17 cellular contexts compared by ENCODE assay signal in the genomic region with DNA sequence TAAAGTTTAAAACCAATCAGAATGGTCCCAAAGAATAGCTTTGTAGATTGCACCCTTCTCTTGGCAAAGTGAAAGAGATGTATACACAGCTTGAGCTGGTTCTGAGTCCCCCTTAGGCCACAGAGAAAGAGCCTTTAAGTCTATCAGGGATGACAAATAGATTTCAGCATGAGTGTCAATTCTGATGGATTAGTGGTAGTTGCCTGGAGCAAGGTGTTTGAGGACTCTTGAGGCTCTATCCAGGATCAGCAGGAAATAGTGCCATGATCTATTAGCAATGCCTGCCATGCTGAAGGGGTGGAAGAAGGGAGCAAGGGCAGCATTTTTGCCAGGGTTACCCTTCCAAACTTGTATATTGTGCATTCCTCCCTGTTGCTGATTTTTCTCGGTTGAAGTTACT.
DNase-seq lines count a peak whose midpoint lies in the region; ATAC-seq, FAIRE-seq and TF ChIP-seq lines count a peak whose summit lies in the region.
"Had no signal": no experiment of that assay in that cellular context is flagged by ENCODE, and none has a peak within 500 bp of the region (broad histone marks: within the 10 kb centered on the region; RNA-seq: fewer than 3 reads in every experiment).

No MANE protein-coding gene starts in this region.

- DNase-seq in DMS53 (lab: John Stamatoyannopoulos, UW) (peak; percentile 40), DMS53 treated with DMSO at 0.1 percent for 48 hours (lab: John Stamatoyannopoulos, UW; ENCODE audit: unreplicated experiment) (no peak), ELF-1 (ENCODE audit: low read depth, low spot score) (peak; percentile 51), H1 (ENCODE audit: low read depth in 1 of 2, low spot score in 2 of 2) (no peak), mesendoderm (peak; percentile 42), NCI-H146 treated with DMSO at 0.1 percent for 48 hours (lab: John Stamatoyannopoulos, UW; ENCODE audit: unreplicated experiment) (no peak)
- DNase-seq: Caco-2; CD8-positive, alpha-beta memory T cell; IMR-90; KBM-7 had no signal

- H3K79me2 ChIP-seq in H1 (ENCODE audit: control insufficient read depth in 1 of 2, insufficient read depth in 2 of 2, low read length in 2 of 2) = no peaks in the 10 kb centered on the region
- H3K79me2 ChIP-seq in mesendoderm (ENCODE audit: control insufficient read depth, insufficient read depth, low read length) = no peaks in the 10 kb centered on the region

- POLR2A ChIA-PET in H1 (lab: Charles Lee; ENCODE audit: partially characterized antibody) = interaction anchor here (0.9 kb wide), 1 partner anchor 9 kb away, joined by 3 read pairs; no protein-coding TSS in a partner anchor

- H3K23me2 ChIP-seq in H1 (ENCODE audit: low read depth, low read length) = no peaks in the 10 kb centered on the region; the same call in 1 of the 2 replicates

- no peak overlapping the region for H2BK12ac ChIP-seq in H1 (ENCODE audit: low read depth, low read length)

- TF ChIP-seq EP300 in H1 (IDR thresholded peaks at IDR 0.05; ENCODE audit: borderline replicate concordance in 1 of 2, low read depth in 2 of 2, low read length in 2 of 2) (no peak), gastroesophageal sphincter (IDR thresholded peaks at IDR 0.05) (no peak)

- TF ChIP-seq RAD21 in H1 (IDR thresholded peaks at IDR 0.05 in 1 of 2, conservative IDR thresholded peaks at IDR 0.05 in 1 of 2; ENCODE audit: low read depth in 2 of 2, low read length in 2 of 2) = no peak

- H2BK20ac ChIP-seq in H1 (ENCODE audit: low read length) = no peak overlapping the region

- H3K27me3 ChIP-seq in H1 (replicated peaks in 1 of 4; ENCODE audit: control insufficient read depth in 3 of 4, extremely low read depth in 1 of 4, insufficient read depth in 3 of 4, low read length in 3 of 4) (no peaks in the 10 kb centered on the region), mesendoderm (ENCODE audit: insufficient read depth, low read length, poor library complexity) (no peaks in the 10 kb centered on the region), gastroesophageal sphincter (no peaks in the 10 kb centered on the region)

- H3K23ac ChIP-seq in H1 (ENCODE audit: insufficient read length) (no peak overlapping the region), mesendoderm (ENCODE audit: low read length) (no peak overlapping the region)

- no peak overlapping the region for H4K8ac ChIP-seq in H1 (ENCODE audit: extremely low read depth, insufficient read depth, low read length)
- H4K8ac ChIP-seq in mesendoderm (ENCODE audit: low read depth, low read length) = no peak overlapping the region

- no peak overlapping the region for H3K14ac ChIP-seq in H1 (ENCODE audit: insufficient read length)

- H4K91ac ChIP-seq in H1 (replicated peaks; ENCODE audit: insufficient read length, low read length) = no peak overlapping the region

- no peaks in the 10 kb centered on the region for H3K4me1 ChIP-seq in H1 (replicated peaks in 1 of 4; ENCODE audit: control insufficient read depth in 3 of 4, insufficient read depth in 4 of 4, low read length in 3 of 4)
- no peaks in the 10 kb centered on the region for H3K4me1 ChIP-seq in mesendoderm (ENCODE audit: control insufficient read depth, low read depth, low read length)
- H3K4me1 ChIP-seq in gastroesophageal sphincter = no peaks in the 10 kb centered on the region
- H3K4me1 ChIP-seq: Caco-2 had no signal

- H3K4ac ChIP-seq in H1 (replicated peaks; ENCODE audit: insufficient read length, low read depth, low read length) (no peak overlapping the region), mesendoderm (ENCODE audit: low read depth, low read length) (no peak overlapping the region)

- H2BK120ac ChIP-seq in H1 (replicated peaks; ENCODE audit: low read depth, low read length) (no peak overlapping the region), mesendoderm (ENCODE audit: low read depth, low read length) (no peak overlapping the region)

- ATAC-seq in GM18868 (IDR thresholded peaks at IDR 0.05; ENCODE audit: unreplicated experiment) = no peak
- ATAC-seq in gastroesophageal sphincter = no peak
- ATAC-seq: HCT116 had no signal

- H2BK5ac ChIP-seq in H1 (ENCODE audit: low read depth, low read length) (no peak overlapping the region), mesendoderm (ENCODE audit: low read length) (no peak overlapping the region)

- no peak overlapping the region for H4K5ac ChIP-seq in H1 (ENCODE audit: insufficient read length, low read depth, low read length)
- no peak overlapping the region for H4K5ac ChIP-seq in mesendoderm (ENCODE audit: low read length)

- H3K4me2 ChIP-seq in H1 (ENCODE audit: insufficient read depth in 1 of 2, low read depth in 2 of 2, low read length in 2 of 2) = no peak overlapping the region
- H3K4me2 ChIP-seq in mesendoderm (ENCODE audit: low read length) = no peak overlapping the region

- CTCF ChIA-PET in H1 (lab: Charles Lee; ENCODE audit: partially characterized antibody) = interaction anchor here (1.0 to 1.8 kb wide), 2 partner anchors 12 to 26 kb away, joined by 3 to 4 read pairs; no protein-coding TSS in a partner anchor

- H3K9ac ChIP-seq in H1 (replicated peaks in 1 of 4; ENCODE audit: extremely low read depth in 1 of 4, low read depth in 3 of 4, low read length in 3 of 4) (no peak overlapping the region), mesendoderm (ENCODE audit: low read length) (no peak overlapping the region)

- H2BK15ac ChIP-seq in H1 (ENCODE audit: low read length) = no peak overlapping the region
- no peak overlapping the region for H2BK15ac ChIP-seq in mesendoderm (replicated peaks; ENCODE audit: low read depth)

- H3K56ac ChIP-seq in H1 (replicated peaks; ENCODE audit: insufficient read length, low read depth, low read length) (no peak overlapping the region), mesendoderm (ENCODE audit: low read length) (no peak overlapping the region)

- no peak for TF ChIP-seq POLR2A in H1 (IDR thresholded peaks at IDR 0.05; ENCODE audit: control extremely low read depth in 1 of 2, low read depth in 2 of 2, low read length in 2 of 2)
- TF ChIP-seq POLR2A in gastroesophageal sphincter (IDR thresholded peaks at IDR 0.05) = no peak

- H3K18ac ChIP-seq in H1 (ENCODE audit: extremely low read depth, low read length) (no peak overlapping the region), mesendoderm (ENCODE audit: low read length) (no peak overlapping the region)

- no peak overlapping the region for H2AK5ac ChIP-seq in H1 (ENCODE audit: low read depth, low read length)
- H2AK5ac ChIP-seq in mesendoderm (ENCODE audit: low read length) = no peak overlapping the region

- no peaks in the 10 kb centered on the region for H3K79me1 ChIP-seq in H1 (ENCODE audit: low read depth, low read length)
- H3K79me1 ChIP-seq in mesendoderm (ENCODE audit: low read length) = no peaks in the 10 kb centered on the region

- H3K36me3 ChIP-seq in H1 (ENCODE audit: control insufficient read depth in 2 of 4, insufficient read depth in 4 of 4, low read length in 3 of 4) = no peaks in the 10 kb centered on the region
- H3K36me3 ChIP-seq in mesendoderm (ENCODE audit: control insufficient read depth, insufficient read depth, low read length) = no peaks in the 10 kb centered on the region
- H3K36me3 ChIP-seq in gastroesophageal sphincter = no peaks in the 10 kb centered on the region

- H3K9me3 ChIP-seq in H1 (ENCODE audit: insufficient read depth in 2 of 2, low read depth in 1 of 2, low read length in 1 of 2) (no peaks in the 10 kb centered on the region), gastroesophageal sphincter (no peaks in the 10 kb centered on the region)
- H3K9me3 ChIP-seq: Caco-2 had no signal

- 100% methylated on average over 1 of the region's 1 CpG; no CpG with 5 or more reads in 1 of the 2 experiments for WGBS in H1 (ENCODE audit: extremely low coverage in 1 of 2, insufficient coverage in 1 of 2, insufficient read length in 1 of 2, insufficient replicate concordance in 2 of 2, low coverage in 1 of 2, low lambda C conversion rate in 2 of 2, missing lambda C conversion rate in 1 of 2), 2 experiments
- no CpG with 5 or more reads among the region's 1 CpG for WGBS in mesendoderm (ENCODE audit: extremely low coverage, insufficient coverage, low lambda C conversion rate)
- WGBS in gastroesophageal sphincter (ENCODE audit: low coverage in 1 of 2), 2 donors = 67 to 69% methylated on average over 1 of the region's 1 CpG

- no peak overlapping the region for H3K27ac ChIP-seq in H1 (ENCODE audit: low read depth, low read length)
- no peak overlapping the region for H3K27ac ChIP-seq in mesendoderm (ENCODE audit: low read depth, low read length)
- no peak overlapping the region for H3K27ac ChIP-seq in gastroesophageal sphincter
- H3K27ac ChIP-seq: 22Rv1 had no signal

- H3K4me3 ChIP-seq in H1 (ENCODE audit: extremely low read depth in 1 of 4, insufficient read depth in 2 of 4, low read depth in 3 of 4, low read length in 4 of 4) (no peak overlapping the region), mesendoderm (ENCODE audit: low read length) (no peak overlapping the region), gastroesophageal sphincter (no peak overlapping the region)

- H4K20me1 ChIP-seq in H1 (replicated peaks in 1 of 2; ENCODE audit: control insufficient read depth in 1 of 2, insufficient read depth in 2 of 2, low read length in 2 of 2) = no peaks in the 10 kb centered on the region

- H2AFZ ChIP-seq in H1 (ENCODE audit: low read length) = no peak overlapping the region

- peak; percentile 7 for FAIRE-seq in H1 (lab: Jason Lieb, UNC)
- FAIRE-seq: G401.6, GM12892, H54 had no signal

- no peak for TF ChIP-seq CTCF in H1 (IDR thresholded peaks at IDR 0.05; ENCODE audit: control extremely low read depth in 1 of 3, insufficient read depth in 1 of 3, low read depth in 1 of 3, low read length in 3 of 3)
- no peak for TF ChIP-seq CTCF in gastroesophageal sphincter (IDR thresholded peaks at IDR 0.05)

TF ChIP-seq in H1, 55 proteins besides CTCF, POLR2A, EP300 and RAD21:
- TF ChIP-seq SRF (IDR thresholded peaks at IDR 0.05; ENCODE audit: low read depth, low read length) (peak; percentile 47; the same call in 1 of the 2 replicates), RXRA (IDR thresholded peaks at IDR 0.05; ENCODE audit: insufficient read depth, low read depth, low read length) (no peak)

Comparison
In these comparisons a context has a peak if more than half of its experiments do, and no peak if none do; other contexts are left out.
1. DNase-seq: peak in DMS53 (single experiment), ELF-1 (single experiment) and mesendoderm (single experiment); none in DMS53 treated with DMSO at 0.1 percent for 48 hours (single experiment), H1 (0 of 2) and NCI-H146 treated with DMSO at 0.1 percent for 48 hours (single experiment).